Comparison of ENCODE assay signal across 9 cellular contexts in genomic region chr11:47257178-47257517, GRCh38. TPM values are rescaled to one million over a fixed set of nuclear protein-coding genes. Genes with fewer than 3 reads are reported as not detected.
A peak's percentile ranks its signal among the peaks of the same experiment; 100 is the strongest.
DNase-seq lines count a peak whose midpoint lies in the region; ATAC-seq, FAIRE-seq and TF ChIP-seq lines count a peak whose summit lies in the region.
"Had no signal": no experiment of that assay in that cellular context is flagged by ENCODE, and none has a peak within 500 bp of the region (broad histone marks: within the 10 kb centered on the region; RNA-seq: fewer than 3 reads in every experiment).

No MANE protein-coding gene starts in this region.

- 0 out of 2 replicates have a peak, but pooled peaks cover 4% of the 10 kb centered on the region for H3K4me1 ChIP-seq in HEK293 (ENCODE audit: control insufficient read depth, insufficient read depth, low read length)
- H3K4me1 ChIP-seq in left lung: peaks cover 11 to 60% of the 10 kb centered on the region in 2 donors
- H3K4me1 ChIP-seq in small intestine (ENCODE audit: control insufficient read depth in 2 of 2, insufficient read depth in 1 of 2, low read depth in 1 of 2, low read length in 1 of 2): peaks cover 2 to 21% of the 10 kb centered on the region in 2 donors

- no peak for FAIRE-seq in small intestine (lab: Jason Lieb, UNC)

- CTCF ChIA-PET in HEK293 (lab: Yijun Ruan, JAX): interaction anchor here (0.8 to 4.7 kb wide), 6 partner anchors 9 to 197 kb away, joined by 3 to 40 read pairs (median 18); partner anchors contain the start of gene ACP2

- in situ Hi-C loops in brain microvascular endothelial cell (cut with HindIII; ENCODE audit: low pct_ligation_motif_present, low sequenced_read_pairs): no loop called here

- H3K36me3 ChIP-seq in HEK293 (ENCODE audit: control insufficient read depth in 2 of 2, insufficient read depth in 1 of 2, low read length in 2 of 2) (peaks cover 0 to 9% of the 10 kb centered on the region in 2 experiments; a peak in 1 of 3 replicates), brain microvascular endothelial cell (replicated peaks) (no peaks in the 10 kb centered on the region), left lung (peaks cover 0 to 9% of the 10 kb centered on the region in 2 donors), small intestine (ENCODE audit: control insufficient read depth in 2 of 2, insufficient read depth in 2 of 2, low read length in 2 of 2) (no peaks in the 10 kb centered on the region)

- DNase-seq in brain microvascular endothelial cell (no peak), left lung (no peak), small intestine (no peak), NCI-H2227 (lab: John Stamatoyannopoulos, UW; ENCODE audit: unreplicated experiment) (no peak), GM19238 (ENCODE audit: insufficient read length, low spot score) (no peak)
- no peak for DNase-seq in stimulated activated naive CD4-positive, alpha-beta T cell (lab: John Stamatoyannopoulos, UW)
- DNase-seq in stimulated activated CD4-positive, alpha-beta T cell treated with anti-CD3 and anti-CD28 coated beads, Interleukin-4, amount 100 ng/mL, for 24 hours: no peak
- DNase-seq: effector memory CD8-positive, alpha-beta T cell had no signal

- POLR2A ChIA-PET in HEK293 (lab: Yijun Ruan, JAX): interaction anchor here (1.4 to 1.7 kb wide), 3 partner anchors 8 to 41 kb away, joined by 3 to 9 read pairs (median 5); partner anchors contain the start of gene ACP2

- H3K27ac ChIP-seq in HEK293 (ENCODE audit: extremely low read depth, low read depth, low read length) (no peak overlapping the region), brain microvascular endothelial cell (no peak overlapping the region), left lung (peak overlapping the region; percentile 69 to 72), small intestine (ENCODE audit: low read depth in 1 of 2, low read length in 1 of 2) (peak overlapping the region; percentile 50 to 80)

- intact Hi-C loops in left lung (cut with DNase I): no loop called here

- H3K9me3 ChIP-seq in HEK293 (ENCODE audit: control insufficient read depth, insufficient read depth, low read depth, low read length) (no peaks in the 10 kb centered on the region), left lung (no peaks in the 10 kb centered on the region), small intestine (ENCODE audit: control insufficient read depth, low read depth) (no peaks in the 10 kb centered on the region)

- ATAC-seq in left lung: no peak

- H3K27me3 ChIP-seq in brain microvascular endothelial cell (replicated peaks) (no peaks in the 10 kb centered on the region), left lung (no peaks in the 10 kb centered on the region), small intestine (ENCODE audit: control insufficient read depth in 2 of 2, insufficient read depth in 2 of 2, low read length in 2 of 2) (no peaks in the 10 kb centered on the region)

- WGBS in small intestine, 3 donors: 16 to 40% (median 33%) methylated on average over 2 of the region's 2 CpGs

- H3K4me3 ChIP-seq in HEK293 (ENCODE audit: low read depth, low read length) (no peak overlapping the region), brain microvascular endothelial cell (ENCODE audit: low read depth, low read length) (peak overlapping the region; percentile 38), left lung (peak overlapping the region; percentile 10 to 47), small intestine (ENCODE audit: low read depth in 1 of 2, low read length in 2 of 2) (no peak overlapping the region)

- TF ChIP-seq CTCF in HEK293 (tag by site-specific recombination; IDR thresholded peaks at IDR 0.05) (no peak), brain microvascular endothelial cell (IDR thresholded peaks at IDR 0.05; ENCODE audit: low read depth, low read length, missing control alignments) (no peak), left lung (IDR thresholded peaks at IDR 0.05) (no peak)

TF ChIP-seq in HEK293, 187 proteins besides CTCF, POLR2A, EP300 and RAD21:
- TF ChIP-seq ZIC2 (tag by site-specific recombination; IDR thresholded peaks at IDR 0.05) (peak; percentile 81; the same call in 1 of the 2 replicates), ZNF629 (tag by site-specific recombination; IDR thresholded peaks at IDR 0.05) (no peak), HOXC10 (CRISPR knock-in tag; IDR thresholded peaks at IDR 0.05) (no peak), ZNF335 (tag by site-specific recombination; conservative IDR thresholded peaks at IDR 0.05) (peak; percentile 84), PRDM10 (tag by site-specific recombination; IDR thresholded peaks at IDR 0.05) (peak; percentile 96), MEIS1 (CRISPR knock-in tag; IDR thresholded peaks at IDR 0.05; ENCODE audit: borderline replicate concordance) (no peak), GLIS1 (tag by site-specific recombination; IDR thresholded peaks at IDR 0.05) (peak; percentile 15; the same call in 1 of the 2 replicates), ZNF404 (tag by site-specific recombination; IDR thresholded peaks at IDR 0.05) (no peak)

RNA-seq across cellular contexts. Expression of gene NR1H3, which starts 0.6 kb away (rescaled TPM):
- total RNA-seq in left lung: 10 to 100 TPM; 39.7 to 66.9 TPM
- polyA plus RNA-seq in small intestine: 100 to 1,000 TPM; 102 to 366 (median 223) TPM

RNA-seq across cellular contexts. Expression of gene ACP2, which starts 8.5 kb away (rescaled TPM):
- 10 to 100 TPM; 41.5 to 59.9 TPM for total RNA-seq in left lung
- polyA plus RNA-seq in small intestine: 10 to 100 TPM; 44.1 to 53.3 (median 48.6) TPM

RNA-seq across cellular contexts. Expression of gene MADD, which starts 12.8 kb away (rescaled TPM):
- 10 to 100 TPM; 33.0 to 52.9 TPM for total RNA-seq in left lung
- polyA plus RNA-seq in small intestine: 10 to 100 TPM; 19.2 to 27.7 (median 23.9) TPM

RNA-seq across cellular contexts. Expression of gene DDB2, which starts 42.4 kb away (rescaled TPM):
- total RNA-seq in left lung: 10 to 100 TPM; 32.0 to 33.1 TPM
- 10 to 100 TPM; 25.1 to 39.4 (median 26.2) TPM for polyA plus RNA-seq in small intestine

Comparison
In these comparisons a context has a peak if more than half of its experiments do, and no peak if none do; other contexts are left out.
1. H3K27ac ChIP-seq: peak in left lung (2 of 2) and small intestine (2 of 2); none in HEK293 (single experiment) and brain microvascular endothelial cell (single experiment).
2. H3K4me3 ChIP-seq: peak in brain microvascular endothelial cell (single experiment) and left lung (2 of 2); none in HEK293 (single experiment) and small intestine (0 of 2).